In the genomic region with DNA sequence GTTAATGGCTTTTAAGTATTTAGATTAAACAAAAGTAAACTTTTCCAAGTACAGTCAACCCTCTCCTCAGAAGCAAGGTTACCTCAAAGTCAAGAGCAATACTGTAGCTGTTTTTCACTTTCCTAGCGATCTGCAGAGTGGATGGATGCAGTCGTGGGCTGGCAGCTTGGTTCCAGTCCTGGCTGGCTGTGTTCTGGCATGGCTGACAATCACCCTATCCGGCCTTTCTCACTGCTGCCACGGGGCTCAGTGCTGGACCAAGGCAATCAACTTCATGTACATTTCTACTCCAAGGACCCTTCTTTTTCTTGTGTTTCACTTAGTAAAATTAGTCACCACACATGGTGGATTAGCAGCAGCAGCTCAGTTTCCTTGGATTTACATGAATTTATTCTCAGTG, we compare ENCODE assay signal across 1 cellular context.
TF ChIP-seq lines count a peak whose summit lies in the region.

No MANE protein-coding gene starts in this region.

TF ChIP-seq in IMR-90, 13 proteins besides CTCF, POLR2A, EP300 and RAD21 (continued from another document):
- TF ChIP-seq ELK1 (IDR thresholded peaks at IDR 0.05; ENCODE audit: borderline replicate concordance, low read depth, low read length) (no peak), USF2 (IDR thresholded peaks at IDR 0.05; ENCODE audit: low read depth, low read length) (no peak), SMC3 (IDR thresholded peaks at IDR 0.05; ENCODE audit: low read depth, low read length) (no peak), CEBPB (IDR thresholded peaks at IDR 0.05; ENCODE audit: low read depth, low read length) (no peak), NFE2L2 (IDR thresholded peaks at IDR 0.05; ENCODE audit: low read depth, low read length) (no peak)
TF ChIP-seq in IMR-90: peak in this region for 0.
